Comparison of ENCODE assay signal across 16 cellular contexts in the genomic region with DNA sequence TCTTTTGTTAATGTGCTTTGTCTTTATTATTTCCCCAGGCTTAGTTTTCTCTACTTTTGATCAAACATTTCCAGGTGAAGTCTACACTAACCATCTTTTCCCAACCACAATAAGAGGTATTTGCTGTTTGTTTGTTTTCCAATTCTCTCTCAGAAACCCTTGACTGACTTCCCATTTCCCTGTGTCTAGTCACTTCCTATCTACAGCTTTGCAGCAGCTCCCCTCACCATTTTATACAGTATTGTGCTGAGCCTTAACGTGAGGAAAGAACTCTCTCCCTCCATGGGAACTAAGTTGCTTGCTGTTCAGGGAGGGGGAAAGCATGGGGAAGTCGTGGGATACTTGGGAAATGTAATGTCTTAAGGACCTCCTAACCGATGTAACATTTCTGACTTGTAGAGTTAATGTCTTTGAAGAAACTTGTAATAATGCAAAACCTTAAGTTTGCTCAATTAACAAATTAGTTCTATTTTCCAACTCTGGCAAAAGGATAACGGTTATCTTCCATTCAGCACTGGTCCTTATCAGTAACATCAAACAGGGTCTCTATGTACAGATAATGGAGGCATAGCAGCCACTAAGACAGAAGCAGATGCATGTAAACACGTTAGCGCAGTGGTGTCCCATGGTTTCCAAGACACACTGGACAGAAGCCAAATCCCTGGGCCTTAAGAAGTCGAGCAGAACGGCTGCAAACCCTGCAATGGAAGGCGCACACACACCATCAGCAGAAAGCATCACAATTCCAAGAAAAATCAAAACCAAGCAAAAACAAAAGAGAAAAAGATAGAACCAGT. TPM values are rescaled to one million over a fixed set of nuclear protein-coding genes. Genes with fewer than 3 reads are reported as not detected.
DNase-seq lines count a peak whose midpoint lies in the region; ATAC-seq and TF ChIP-seq lines count a peak whose summit lies in the region.
"Had no signal": no experiment of that assay in that cellular context is flagged by ENCODE, and none has a peak within 500 bp of the region (broad histone marks: within the 10 kb centered on the region; RNA-seq: fewer than 3 reads in every experiment).

No MANE protein-coding gene starts in this region.

- H3K4me3 Mint-ChIP-seq in HFFc6 = no peak overlapping the region

- H3K9ac ChIP-seq in colonic mucosa (ENCODE audit: low read depth in 2 of 2, low read length in 2 of 2) = no peak overlapping the region

- TF ChIP-seq POLR2A in uterus (IDR thresholded peaks at IDR 0.05) = no peak

- H3K36me3 ChIP-seq in mesodermal cell (ENCODE audit: control insufficient read depth, insufficient read depth, low read length) (peaks cover 44% of the 10 kb centered on the region), uterus (no peaks in the 10 kb centered on the region), colonic mucosa (peaks cover 4% of the 10 kb centered on the region)

- no peak for DNase-seq in HFFc6
- peak; percentile 49 for DNase-seq in NCI-H2171 (lab: John Stamatoyannopoulos, UW)
- peak; percentile 75 for DNase-seq in cerebellar cortex (ENCODE audit: low spot score)
- no peak for DNase-seq in uterus
- DNase-seq in colonic mucosa = no peak
- DNase-seq: activated CD4-positive, alpha-beta T cell treated with anti-CD3 and anti-CD28 coated beads for 48 hours; activated gamma-delta T cell treated with Interleukin-2 at 50 U/mL for 16 hours; mammary epithelial cell; NCI-H2107; psoas muscle; SHP77 treated with DMSO at 0.1 percent for 48 hours; stimulated activated CD4-positive, alpha-beta T cell treated with anti-CD3 and anti-CD28 coated beads, Interleukin-4, amount 100 ng/mL, for 4 hours had no signal

- H3K27me3 ChIP-seq in uterus = no peaks in the 10 kb centered on the region
- no peaks in the 10 kb centered on the region for H3K27me3 ChIP-seq in colonic mucosa
- H3K27me3 ChIP-seq: dorsolateral prefrontal cortex had no signal

- peaks cover 17% of the 10 kb centered on the region for H3K36me3 Mint-ChIP-seq in HFFc6 (ENCODE audit: low read depth)

- H3K4me1 Mint-ChIP-seq in HFFc6 (ENCODE audit: low read depth) = peaks cover 47% of the 10 kb centered on the region

- intact Hi-C loops in uterus (cut with DNase I; ENCODE audit: low total_unique reads) = no loop called here
- intact Hi-C loops in colonic mucosa (cut with DNase I) = no loop called here

- H3K27ac Mint-ChIP-seq in HFFc6 = peak overlapping the region; percentile 10; the same call in 1 of the 2 replicates

- H3K4me3 ChIP-seq in mesodermal cell (ENCODE audit: extremely low read depth, insufficient read depth, low read length, poor library complexity, severe bottlenecking) (no peak overlapping the region), uterus (no peak overlapping the region), colonic mucosa (no peak overlapping the region)
- H3K4me3 ChIP-seq: dorsolateral prefrontal cortex, psoas muscle had no signal

- TF ChIP-seq CTCF in HFFc6 (IDR thresholded peaks at IDR 0.05) (no peak), uterus (IDR thresholded peaks at IDR 0.05) (no peak), colonic mucosa (IDR thresholded peaks at IDR 0.05) (no peak)

- H3K9me3 Mint-ChIP-seq in HFFc6 = no peaks in the 10 kb centered on the region

- 89 to 97% methylated on average over 4 of the region's 9 CpGs for WGBS in mesodermal cell (ENCODE audit: insufficient coverage in 2 of 2), 2 experiments

- H3K27ac ChIP-seq in mesodermal cell (ENCODE audit: low read depth, low read length, severe bottlenecking) = peak overlapping the region; percentile 64
- H3K27ac ChIP-seq in uterus = no peak overlapping the region
- no peak overlapping the region for H3K27ac ChIP-seq in colonic mucosa
- H3K27ac ChIP-seq: dorsolateral prefrontal cortex, psoas muscle had no signal

- peaks cover 29% of the 10 kb centered on the region for H3K4me1 ChIP-seq in mesodermal cell (ENCODE audit: control insufficient read depth, insufficient read depth, low read length, poor library complexity, severe bottlenecking)
- H3K4me1 ChIP-seq in uterus = peaks cover 0 to 3% of the 10 kb centered on the region in 2 donors
- H3K4me1 ChIP-seq in colonic mucosa = peaks cover 3% of the 10 kb centered on the region

- no peak for ATAC-seq in HG03280 (IDR thresholded peaks at IDR 0.05; ENCODE audit: unreplicated experiment)
- ATAC-seq in HG03439 (IDR thresholded peaks at IDR 0.05; ENCODE audit: unreplicated experiment) = no peak
- ATAC-seq: psoas muscle had no signal

- H3K9me3 ChIP-seq in mesodermal cell (ENCODE audit: control insufficient read depth, low read length) = no peaks in the 10 kb centered on the region
- no peaks in the 10 kb centered on the region for H3K9me3 ChIP-seq in uterus
- no peaks in the 10 kb centered on the region for H3K9me3 ChIP-seq in colonic mucosa
- H3K9me3 ChIP-seq: psoas muscle had no signal

- no peaks in the 10 kb centered on the region; the same call in 1 of the 2 replicates for H3K27me3 Mint-ChIP-seq in HFFc6 (ENCODE audit: insufficient read depth)

RNA-seq across cellular contexts. Expression of a gene that starts 39.7 kb away (rescaled TPM):
- total RNA-seq in HFFc6 (2021; fragmentation: NEBNext Ultra II Directional; extraction: Animal tissue kit (Norgen Biotek cat#: 25700)) = 100 to 1,000 TPM; 183 to 215 (median 204) TPM
- polyA plus RNA-seq in mesodermal cell (2013, experiment 1 of 2) = 148 TPM
- 150 TPM for polyA plus RNA-seq in mesodermal cell (2013, experiment 2 of 2)
- total RNA-seq in uterus = 100 to 1,000 TPM; 159 to 356 (median 215) TPM
- total RNA-seq in colonic mucosa = 100 to 1,000 TPM; 111 to 159 TPM

Comparison
In these comparisons a context has a peak if more than half of its experiments do, and no peak if none do; other contexts are left out.
1. DNase-seq: peak in NCI-H2171 (single experiment) and cerebellar cortex (single experiment); none in HFFc6 (single experiment), uterus (0 of 2) and colonic mucosa (single experiment).